In genomic region chr1:239647045-239647444, GRCh38 we compare ENCODE assay signal across 25 cellular contexts.
DNase-seq lines count a peak whose midpoint lies in the region; ATAC-seq and TF ChIP-seq lines count a peak whose summit lies in the region.
"Had no signal": no experiment of that assay in that cellular context is flagged by ENCODE, and none has a peak within 500 bp of the region (broad histone marks: within the 10 kb centered on the region; RNA-seq: fewer than 3 reads in every experiment).

No MANE protein-coding gene starts in this region.

- no peaks in the 10 kb centered on the region for H3K27me3 ChIP-seq in MM.1S (replicated peaks; ENCODE audit: insufficient read depth, low read length)
- H3K27me3 ChIP-seq: BE2C; BLaER1 treated with 17β-estradiol and CSF1 and Interleukin-3, amounts not matched to agents 10 nM and 100 nM had no signal

- H3K79me2 ChIP-seq in MM.1S (ENCODE audit: low read length): peaks cover 74% of the 10 kb centered on the region

- H4K20me1 ChIP-seq in MM.1S (ENCODE audit: insufficient read depth, low read length): no peaks in the 10 kb centered on the region
- H4K20me1 ChIP-seq: BLaER1 treated with 17β-estradiol and CSF1 and Interleukin-3, amounts not matched to agents 10 nM and 100 nM had no signal

- no peak overlapping the region for H2AFZ ChIP-seq in MM.1S (ENCODE audit: low read length)
- H2AFZ ChIP-seq: GM23338 had no signal

- H3K4me3 ChIP-seq in MM.1S (ENCODE audit: low read length): no peak overlapping the region
- H3K4me3 ChIP-seq: A549; BLaER1 treated with 17β-estradiol and CSF1 and Interleukin-3, amounts not matched to agents 10 nM and 100 nM; GM12878; GM23338 had no signal

- H3K27me3 Mint-ChIP-seq in activated T-cell treated with anti-CD3 and anti-CD28 coated beads, Interleukin-2, amount 50 U/mL, for 72 hours (ENCODE audit: low read depth): no peaks in the 10 kb centered on the region
- H3K27me3 Mint-ChIP-seq in activated T-cell treated with anti-CD3 and anti-CD28 coated beads, Interleukin-2, amount 50 U/mL, for 24 hours: no peaks in the 10 kb centered on the region
- no peaks in the 10 kb centered on the region for H3K27me3 Mint-ChIP-seq in activated naive CD8-positive, alpha-beta T cell treated with anti-CD3 and anti-CD28 coated beads for 36 hours
- H3K27me3 Mint-ChIP-seq: CD4-positive, alpha-beta T cell; CD8-positive, alpha-beta memory T cell had no signal

- H3K4me3 Mint-ChIP-seq in activated T-cell treated with anti-CD3 and anti-CD28 coated beads, Interleukin-2, amount 50 U/mL, for 72 hours: no peak overlapping the region
- no peak overlapping the region for H3K4me3 Mint-ChIP-seq in activated T-cell treated with anti-CD3 and anti-CD28 coated beads, Interleukin-2, amount 50 U/mL, for 24 hours
- no peak overlapping the region for H3K4me3 Mint-ChIP-seq in activated naive CD8-positive, alpha-beta T cell treated with anti-CD3 and anti-CD28 coated beads for 36 hours
- H3K4me3 Mint-ChIP-seq: CD14-positive monocyte; CD4-positive, alpha-beta T cell; CD8-positive, alpha-beta memory T cell; GM23338; H9 had no signal

- peaks cover 15% of the 10 kb centered on the region for H3K4me1 ChIP-seq in MM.1S (ENCODE audit: low read length)
- H3K4me1 ChIP-seq: A549, BE2C had no signal

- peak overlapping the region; percentile 22; the same call in 1 of the 2 replicates for H3K4me2 ChIP-seq in MM.1S (ENCODE audit: low read depth, low read length)
- H3K4me2 ChIP-seq: A549; BLaER1 treated with 17β-estradiol and CSF1 and Interleukin-3, amounts not matched to agents 10 nM and 100 nM; GM23338 had no signal

- H3K4me1 Mint-ChIP-seq in activated T-cell treated with anti-CD3 and anti-CD28 coated beads, Interleukin-2, amount 50 U/mL, for 72 hours (ENCODE audit: low read depth): no peaks in the 10 kb centered on the region
- H3K4me1 Mint-ChIP-seq in activated T-cell treated with anti-CD3 and anti-CD28 coated beads, Interleukin-2, amount 50 U/mL, for 24 hours (ENCODE audit: low read depth): no peaks in the 10 kb centered on the region
- H3K4me1 Mint-ChIP-seq in activated naive CD8-positive, alpha-beta T cell treated with anti-CD3 and anti-CD28 coated beads for 36 hours: no peaks in the 10 kb centered on the region
- H3K4me1 Mint-ChIP-seq: CD14-positive monocyte; CD8-positive, alpha-beta memory T cell had no signal

- peaks cover 5% of the 10 kb centered on the region; the same call in 1 of the 2 replicates for H3K36me3 ChIP-seq in MM.1S (replicated peaks; ENCODE audit: insufficient read depth, low read length)
- H3K36me3 ChIP-seq: BE2C; BLaER1 treated with 17β-estradiol and CSF1 and Interleukin-3, amounts not matched to agents 10 nM and 100 nM had no signal

- no peak overlapping the region for H3K27ac ChIP-seq in MM.1S (ENCODE audit: low read length)
- H3K27ac ChIP-seq: A549; BLaER1 treated with 17β-estradiol and CSF1 and Interleukin-3, amounts not matched to agents 10 nM and 100 nM had no signal

- no peak overlapping the region for H3K27ac Mint-ChIP-seq in activated T-cell treated with anti-CD3 and anti-CD28 coated beads, Interleukin-2, amount 50 U/mL, for 72 hours
- no peak overlapping the region for H3K27ac Mint-ChIP-seq in activated T-cell treated with anti-CD3 and anti-CD28 coated beads, Interleukin-2, amount 50 U/mL, for 24 hours
- no peak overlapping the region for H3K27ac Mint-ChIP-seq in activated naive CD8-positive, alpha-beta T cell treated with anti-CD3 and anti-CD28 coated beads for 36 hours
- H3K27ac Mint-ChIP-seq: CD14-positive monocyte; CD4-positive, alpha-beta T cell; CD8-positive, alpha-beta memory T cell; GM23338; H9 had no signal

- H3K9me3 Mint-ChIP-seq in activated T-cell treated with anti-CD3 and anti-CD28 coated beads, Interleukin-2, amount 50 U/mL, for 72 hours: peaks cover 1 to 5% of the 10 kb centered on the region in 2 donors
- H3K9me3 Mint-ChIP-seq in activated T-cell treated with anti-CD3 and anti-CD28 coated beads, Interleukin-2, amount 50 U/mL, for 24 hours: peaks cover 3% of the 10 kb centered on the region
- H3K9me3 Mint-ChIP-seq in activated naive CD8-positive, alpha-beta T cell treated with anti-CD3 and anti-CD28 coated beads for 36 hours: peaks cover 5% of the 10 kb centered on the region
- H3K9me3 Mint-ChIP-seq: CD4-positive, alpha-beta T cell had no signal

- no peaks in the 10 kb centered on the region for H3K9me3 ChIP-seq in MM.1S (replicated peaks; ENCODE audit: insufficient read depth, low read length)
- H3K9me3 ChIP-seq: A549, BE2C had no signal

- no peak for TF ChIP-seq CTCF in MM.1S (IDR thresholded peaks at IDR 0.05; ENCODE audit: low read length)

- H3K9me2 ChIP-seq in MM.1S (replicated peaks; ENCODE audit: insufficient read depth, low read length): no peaks in the 10 kb centered on the region

- peaks cover 1 to 4% of the 10 kb centered on the region in 2 donors for H3K36me3 Mint-ChIP-seq in activated T-cell treated with anti-CD3 and anti-CD28 coated beads, Interleukin-2, amount 50 U/mL, for 72 hours (ENCODE audit: insufficient read depth in 2 of 2)
- no peaks in the 10 kb centered on the region for H3K36me3 Mint-ChIP-seq in activated T-cell treated with anti-CD3 and anti-CD28 coated beads, Interleukin-2, amount 50 U/mL, for 24 hours (ENCODE audit: low read depth)
- peaks cover 3% of the 10 kb centered on the region for H3K36me3 Mint-ChIP-seq in activated naive CD8-positive, alpha-beta T cell treated with anti-CD3 and anti-CD28 coated beads for 36 hours
- H3K36me3 Mint-ChIP-seq: CD14-positive monocyte; CD8-positive, alpha-beta memory T cell had no signal

- H3F3A ChIP-seq in MM.1S (ENCODE audit: insufficient read depth, low read length): no peaks in the 10 kb centered on the region; the same call in 1 of the 2 replicates

- peak; percentile 41 to 47 for ATAC-seq in activated T-cell treated with anti-CD3 and anti-CD28 coated beads, Interleukin-2, amount 50 U/mL, for 72 hours (replicated peaks in 1 of 2)
- no peak for ATAC-seq in HG03378 (IDR thresholded peaks at IDR 0.05; ENCODE audit: unreplicated experiment)
- ATAC-seq: A549, GM12878, GM23338, HCT116 had no signal

- peak; percentile 11 for DNase-seq in activated CD4-positive, alpha-beta T cell treated with anti-CD3 and anti-CD28 coated beads for 48 hours
- DNase-seq in activated CD4-positive, alpha-beta T cell treated with anti-CD3 and anti-CD28 coated beads, Interleukin-2, amount 50 U/mL, for 1 hour: no peak
- peak; percentile 3 to 7 for DNase-seq in activated T-cell treated with anti-CD3 and anti-CD28 coated beads, Interleukin-2, amount 50 U/mL, for 72 hours
- DNase-seq in activated T-cell treated with anti-CD3 and anti-CD28 coated beads, Interleukin-2, amount 50 U/mL, for 24 hours: no peak
- DNase-seq in MM.1S (no peak), NCI-H2107 (lab: John Stamatoyannopoulos, UW) (no peak)
- DNase-seq in activated naive CD8-positive, alpha-beta T cell treated with anti-CD3 and anti-CD28 coated beads for 36 hours: peak; percentile 18
- DNase-seq: 8988T; ACHN; AML-193; BE2C; CD4-positive, alpha-beta T cell; CD8-positive, alpha-beta memory T cell; DMS 273 treated with DMSO at 0.1 percent for 48 hours; DMS79; EL; GDM1; H9 had no signal

- no peak overlapping the region for H3K9ac ChIP-seq in MM.1S (ENCODE audit: low read length)
- H3K9ac ChIP-seq: BLaER1 treated with 17β-estradiol and CSF1 and Interleukin-3, amounts not matched to agents 10 nM and 100 nM had no signal

Comparison
In these comparisons a context has a peak if more than half of its experiments do, and no peak if none do; other contexts are left out.
1. DNase-seq: peak in activated CD4-positive, alpha-beta T cell treated with anti-CD3 and anti-CD28 coated beads for 48 hours (single experiment), activated T-cell treated with anti-CD3 and anti-CD28 coated beads, Interleukin-2, amount 50 U/mL, for 72 hours (2 of 2) and activated naive CD8-positive, alpha-beta T cell treated with anti-CD3 and anti-CD28 coated beads for 36 hours (single experiment); none in activated CD4-positive, alpha-beta T cell treated with anti-CD3 and anti-CD28 coated beads, Interleukin-2, amount 50 U/mL, for 1 hour (single experiment), activated T-cell treated with anti-CD3 and anti-CD28 coated beads, Interleukin-2, amount 50 U/mL, for 24 hours (single experiment), MM.1S (single experiment) and NCI-H2107 (single experiment).